Comparison of ENCODE assay signal across 8 cellular contexts in genomic region chr22:20015971-20016733, GRCh38. TPM values are rescaled to one million over a fixed set of nuclear protein-coding genes. Genes with fewer than 3 reads are reported as not detected.
A peak's percentile ranks its signal among the peaks of the same experiment; 100 is the strongest.
DNase-seq lines count a peak whose midpoint lies in the region; ATAC-seq and TF ChIP-seq lines count a peak whose summit lies in the region.

No MANE protein-coding gene starts in this region.

- H3K27ac ChIP-seq in C4-2B, result peak overlapping the region; percentile 61
- no peak overlapping the region for H3K27ac ChIP-seq in HUES6 (ENCODE audit: low read depth, low read length)
- H3K27ac ChIP-seq in right atrium auricular region, result peak overlapping the region; percentile 40 to 56

- peaks cover 14% of the 10 kb centered on the region for H3K4me1 ChIP-seq in HUES6 (ENCODE audit: control insufficient read depth, insufficient read depth, low read length)
- H3K4me1 ChIP-seq in right atrium auricular region, result peaks cover 0 to 37% of the 10 kb centered on the region in 2 donors

- H3K9me3 ChIP-seq in HUES6 (ENCODE audit: control insufficient read depth, insufficient read depth, low read depth, low read length) (no peaks in the 10 kb centered on the region), right atrium auricular region (no peaks in the 10 kb centered on the region)

- H3K36me3 ChIP-seq in HUES6 (ENCODE audit: control insufficient read depth, insufficient read depth, low read length) (no peaks in the 10 kb centered on the region), right atrium auricular region (no peaks in the 10 kb centered on the region)

- no peak overlapping the region for H3K9ac ChIP-seq in HUES6 (ENCODE audit: low read length)

- ATAC-seq in HG02938 (IDR thresholded peaks at IDR 0.05; ENCODE audit: unreplicated experiment), result no peak
- ATAC-seq in GM21528 (IDR thresholded peaks at IDR 0.05; ENCODE audit: low FRiP score, unreplicated experiment), result no peak

- TF ChIP-seq CTCF in C4-2B (conservative IDR thresholded peaks at IDR 0.05), result no peak
- TF ChIP-seq CTCF in right atrium auricular region (IDR thresholded peaks at IDR 0.05), result no peak

- DNase-seq in activated T-cell treated with anti-CD3 and anti-CD28 coated beads for 48 hours (ENCODE audit: low read depth) (peak; percentile 22), right atrium auricular region (ENCODE audit: low spot score) (no peak), skeletal muscle cell (ENCODE audit: low read depth) (no peak), KG1 (lab: John Stamatoyannopoulos, UW) (no peak)

- H3K27me3 ChIP-seq in HUES6 (ENCODE audit: control insufficient read depth, insufficient read depth, low read length) (peaks cover 60% of the 10 kb centered on the region), right atrium auricular region (no peaks in the 10 kb centered on the region)

- H3K4me3 ChIP-seq in HUES6 (ENCODE audit: low read depth, low read length) (peak overlapping the region; percentile 82), right atrium auricular region (peak overlapping the region; percentile 69 to 82), skeletal muscle cell (ENCODE audit: low read depth, low read length) (peak overlapping the region; percentile 60)

RNA-seq across cellular contexts. Expression of gene ARVCF, which starts 0.5 kb away (rescaled TPM):
- total RNA-seq in right atrium auricular region, result 10 to 100 TPM; 16.7 to 35.8 TPM

RNA-seq across cellular contexts. Expression of gene TANGO2, which starts 4.8 kb away (rescaled TPM):
- total RNA-seq in right atrium auricular region, result 100 to 1,000 TPM in 1 of 2 donors, 10 to 100 TPM in 1; 95.2 to 101 TPM
